ENCODE assay signal across 24 cellular contexts in the genomic region with DNA sequence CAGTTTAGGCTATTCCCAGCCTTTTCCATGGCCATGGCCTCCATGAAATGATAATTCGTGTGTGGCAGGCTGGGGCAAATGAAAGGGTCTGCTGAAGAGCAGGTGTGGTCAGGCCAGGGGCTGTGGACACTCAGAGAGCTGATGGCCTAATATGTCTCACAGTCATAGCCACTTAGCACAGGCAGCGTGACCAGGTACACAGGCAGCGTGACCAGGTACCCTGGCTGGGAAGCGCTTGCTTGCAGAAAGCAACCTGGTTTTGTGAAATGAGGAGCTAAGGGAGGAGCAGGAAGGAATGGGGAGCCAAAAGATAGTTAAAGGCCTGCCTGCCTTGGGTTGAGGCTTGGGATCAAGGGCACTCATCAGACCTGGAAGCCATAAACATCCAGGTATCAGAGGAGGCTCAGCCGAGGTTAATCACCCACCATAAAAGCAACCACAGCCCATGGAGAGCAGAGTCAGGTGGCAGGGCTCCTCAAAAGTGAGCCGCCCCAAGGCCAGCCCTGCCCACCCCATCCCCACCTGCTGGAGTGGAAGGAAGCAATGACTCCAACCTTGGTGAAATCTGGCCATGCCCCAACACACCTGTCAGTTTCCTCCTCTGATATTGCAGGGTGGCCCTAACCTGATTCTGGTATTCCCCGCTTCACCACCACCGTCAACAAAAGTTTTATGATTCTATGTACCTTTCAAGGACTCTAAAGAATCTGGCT. TPM values are rescaled to one million over a fixed set of nuclear protein-coding genes. Genes with fewer than 3 reads are reported as not detected.
DNase-seq lines count a peak whose midpoint lies in the region; ATAC-seq, FAIRE-seq and TF ChIP-seq lines count a peak whose summit lies in the region.
"Had no signal": no experiment of that assay in that cellular context is flagged by ENCODE, and none has a peak within 500 bp of the region (broad histone marks: within the 10 kb centered on the region; RNA-seq: fewer than 3 reads in every experiment).

No MANE protein-coding gene starts in this region.

- no peak for FAIRE-seq in HepG2 (lab: Jason Lieb, UNC)
- FAIRE-seq: frontal cortex, GM12891, keratinocyte, TTC549 had no signal

- H4K20me1 ChIP-seq in HepG2 (ENCODE audit: insufficient read depth, low read length) = no peaks in the 10 kb centered on the region

- BruUV-seq in HepG2 (replicated peaks; lab: Mats Ljungman, UMichigan) = no TSS peak

- H3K4me1 ChIP-seq in HepG2 (ENCODE audit: insufficient read depth, low read length) = peaks cover 89% of the 10 kb centered on the region
- peaks cover 0 to 7% (median under 1%) of the 10 kb centered on the region in 4 donors for H3K4me1 ChIP-seq in right lobe of liver
- H3K4me1 ChIP-seq: right atrium auricular region had no signal

- CTCF ChIA-PET in HepG2 (lab: Yijun Ruan, JAX; ENCODE audit: low intra/inter-chr PET ratio, low total read pairs) = no interaction called here

- H3K4me3 ChIP-seq in HepG2 (replicated peaks in 1 of 3; ENCODE audit: insufficient read depth in 1 of 3, low read depth in 2 of 3, low read length in 3 of 3) (no peak overlapping the region), right lobe of liver (no peak overlapping the region), dorsolateral prefrontal cortex (no peak overlapping the region)
- H3K4me3 ChIP-seq: right atrium auricular region had no signal

- TF ChIP-seq EP300 in HepG2 (IDR thresholded peaks at IDR 0.05; ENCODE audit: low read depth in 2 of 2, low read length in 2 of 2) (no peak), HepG2 (CRISPR knock-in tag; IDR thresholded peaks at IDR 0.05; ENCODE audit: borderline replicate concordance) (no peak)

- TF ChIP-seq POLR2A in HepG2 (IDR thresholded peaks at IDR 0.05; ENCODE audit: insufficient read depth in 1 of 2, low read depth in 2 of 2, low read length in 2 of 2) (no peak), right lobe of liver (IDR thresholded peaks at IDR 0.05) (no peak)

- no peak overlapping the region for H3K9ac ChIP-seq in HepG2 (ENCODE audit: insufficient read depth, low read depth, low read length)

- H2AFZ ChIP-seq in HepG2 (ENCODE audit: low read length) = no peak overlapping the region

- intact Hi-C loops in HepG2 (cut with micrococcal nuclease; ENCODE audit: unreplicated experiment) (no loop called here), right lobe of liver (cut with DNase I) (no loop called here), left colon (cut with DNase I, micrococcal nuclease) (no loop called here), sciatic nerve (cut with DNase I) (no loop called here), dorsolateral prefrontal cortex (cut with DNase I) (no loop called here)

- no peaks in the 10 kb centered on the region for H3K9me3 ChIP-seq in HepG2 (ENCODE audit: low read length)
- no peaks in the 10 kb centered on the region for H3K9me3 ChIP-seq in right lobe of liver
- H3K9me3 ChIP-seq: right atrium auricular region had no signal

- no peaks in the 10 kb centered on the region for H3K36me3 ChIP-seq in HepG2 (replicated peaks in 1 of 2; ENCODE audit: control insufficient read depth in 1 of 2, insufficient read depth in 2 of 2, low read length in 2 of 2)
- H3K36me3 ChIP-seq in right lobe of liver = no peaks in the 10 kb centered on the region
- H3K36me3 ChIP-seq: right atrium auricular region had no signal

- TF ChIP-seq CTCF in HepG2 (CRISPR knock-in tag; IDR thresholded peaks at IDR 0.05) (no peak), right lobe of liver (IDR thresholded peaks at IDR 0.05) (no peak), dorsolateral prefrontal cortex (IDR thresholded peaks at IDR 0.05 in 54 of 56, conservative IDR thresholded peaks at IDR 0.05 in 2 of 56; ENCODE audit: low read depth in 1 of 56, partially characterized antibody in 56 of 56) (no peak)

- no peak for ATAC-seq in HepG2
- no peak for ATAC-seq in right lobe of liver
- ATAC-seq in left colon = peak; percentile 76
- no peak for ATAC-seq in GM19035 (IDR thresholded peaks at IDR 0.05; ENCODE audit: unreplicated experiment)
- ATAC-seq in sciatic nerve = no peak
- ATAC-seq in GM18909 (IDR thresholded peaks at IDR 0.05; ENCODE audit: poor library complexity, unreplicated experiment) = no peak
- ATAC-seq: activated T-cell treated with anti-CD3 and anti-CD28 coated beads, Interleukin-2, amount 50 U/mL, for 4 hours; Right ventricle myocardium inferior had no signal

- 50% methylated on average over 8 of the region's 8 CpGs for WGBS in HepG2 (ENCODE audit: low lambda C conversion rate)
- 80% methylated on average over 2 of the region's 8 CpGs for WGBS in right lobe of liver (ENCODE audit: insufficient coverage, low coverage, low lambda C conversion rate, missing lambda C conversion rate)

- H3K27ac ChIP-seq in HepG2 (ENCODE audit: extremely low read length, insufficient read depth, low read length) (no peak overlapping the region), right lobe of liver (no peak overlapping the region), dorsolateral prefrontal cortex (no peak overlapping the region)
- H3K27ac ChIP-seq: right atrium auricular region had no signal

- in situ Hi-C loops in HepG2 (cut with HindIII; ENCODE audit: extremely low pct_ligation_motif_present, low pct_unique_long_range_greater_than_20kb) = no loop called here

- H3K27me3 ChIP-seq in HepG2 (ENCODE audit: control insufficient read depth in 1 of 2, insufficient read depth in 2 of 2, low read length in 2 of 2) (no peaks in the 10 kb centered on the region), right lobe of liver (no peaks in the 10 kb centered on the region), dorsolateral prefrontal cortex (no peaks in the 10 kb centered on the region)
- H3K27me3 ChIP-seq: right atrium auricular region had no signal

- TF ChIP-seq RAD21 in HepG2 (CRISPR knock-in tag; IDR thresholded peaks at IDR 0.05) = no peak

- H3K79me2 ChIP-seq in HepG2 (ENCODE audit: insufficient read depth, low read length) = no peaks in the 10 kb centered on the region

- POLR2A ChIA-PET in HepG2 (lab: Yijun Ruan, JAX) = no interaction called here

- peak overlapping the region; percentile 32; the same call in 1 of the 2 replicates for H3K4me2 ChIP-seq in HepG2 (ENCODE audit: low read depth, low read length)

- no peak for DNase-seq in HepG2 (ENCODE audit: low spot score)
- DNase-seq in right lobe of liver = no peak
- DNase-seq in NCI-H510A treated with DMSO at 0.1 percent for 48 hours (lab: John Stamatoyannopoulos, UW) = peak; percentile 76
- peak; percentile 89 to 97 for DNase-seq in left colon
- DNase-seq in sciatic nerve (ENCODE audit: low spot score) = no peak
- DNase-seq in dorsolateral prefrontal cortex = no peak
- DNase-seq: activated CD8-positive, alpha-beta memory T cell treated with anti-CD3 and anti-CD28 coated beads for 24 hours; activated naive CD4-positive, alpha-beta T cell treated with anti-CD3 and anti-CD28 coated beads, Interleukin-2, amount 10 ng/mL, durations not matched to agents 7 days and 5 days; activated T-cell treated with anti-CD3 and anti-CD28 coated beads, Interleukin-2, amount 50 U/mL, for 4 hours; DMS 273 treated with DMSO at 0.1 percent for 48 hours; erythroblast; H7; NCI-H1092; NCI-H524; occipital lobe; stimulated activated CD8-positive, alpha-beta memory T cell treated with anti-CD3 and anti-CD28 coated beads, Interleukin-4, amount 100 ng/mL, for 48 hours had no signal

RNA-seq across cellular contexts. Expression of a gene that starts 8.0 kb away (rescaled TPM):
- total RNA-seq in HepG2 (2016; rRNA removed; fragmentation: Illumina TruSeq; extraction: Trizol) (718 and 837 TPM in 2 replicates), right lobe of liver (1,000 to 10,000 TPM in 1 of 6 experiments, 100 to 1,000 TPM in 5; 149 to 1,003 (median 436) TPM), left colon (1,000 to 10,000 TPM; 4,047 to 4,291 TPM), sciatic nerve (9.6 TPM), dorsolateral prefrontal cortex (1 to 10 TPM in 10 of 120 experiments, under 1 TPM in 42, not detected in 68; 0.18 to 2.7 (median 0.59) TPM)
- 191 and 201 TPM in 2 replicates for total RNA-seq in HepG2 (2016; cell fraction: cytosol; rRNA removed; fragmentation: Illumina TruSeq; extraction: Trizol; ENCODE audit: low read depth)
- total RNA-seq in HepG2 (2016; cell fraction: insoluble cytoplasmic fraction; rRNA removed; fragmentation: Illumina TruSeq; extraction: Trizol) = 754 and 767 TPM in 2 replicates
- total RNA-seq in HepG2 (2016; cell fraction: membrane; rRNA removed; fragmentation: Illumina TruSeq; extraction: Trizol) = 220 and 222 TPM in 2 replicates
- total RNA-seq in HepG2 (2016; cell fraction: nucleus; rRNA removed; fragmentation: Illumina TruSeq; extraction: Trizol) = 354 and 362 TPM in 2 replicates
- 491 and 498 TPM in 2 replicates for polyA plus RNA-seq in HepG2 (2011; rRNA removed)
- polyA plus RNA-seq in HepG2 (2011; cell fraction: cytosol; rRNA removed) = 564 and 714 TPM in 2 replicates
- 285 and 288 TPM in 2 replicates for polyA plus RNA-seq in HepG2 (2011; cell fraction: nucleus; rRNA removed)
- 358 and 436 TPM in 2 replicates for polyA plus RNA-seq in HepG2 (2012)
- 216 and 219 TPM in 2 replicates for polyA plus RNA-seq in HepG2 (2016; cell fraction: cytosol; fragmentation: Illumina TruSeq; extraction: Trizol; ENCODE audit: low read depth)
- polyA plus RNA-seq in HepG2 (2016; cell fraction: insoluble cytoplasmic fraction; fragmentation: Illumina TruSeq; extraction: Trizol; ENCODE audit: low read depth) = 863 and 1,042 TPM in 2 replicates
- polyA plus RNA-seq in HepG2 (2016; cell fraction: membrane; fragmentation: Illumina TruSeq; extraction: Trizol; ENCODE audit: low read depth) = 217 and 232 TPM in 2 replicates
- 558 and 582 TPM in 2 replicates for polyA plus RNA-seq in HepG2 (2016; cell fraction: nucleus; fragmentation: Illumina TruSeq; extraction: Trizol; ENCODE audit: insufficient read depth, low read depth)
- polyA minus RNA-seq in HepG2 (2011; rRNA and poly(A)+ RNA removed; ENCODE audit: low replicate concordance) = 716 and 1,092 TPM in 2 replicates
- polyA minus RNA-seq in HepG2 (2011; cell fraction: cytosol; rRNA and poly(A)+ RNA removed) = 354 and 438 TPM in 2 replicates
- polyA minus RNA-seq in HepG2 (2011; cell fraction: nucleus; rRNA and poly(A)+ RNA removed) = 198 and 204 TPM in 2 replicates
- total RNA-seq: frontal cortex, occipital lobe had no signal

RNA-seq across cellular contexts. Expression of a gene that starts 36.1 kb away (rescaled TPM):
- total RNA-seq in HepG2 (2016; rRNA removed; fragmentation: Illumina TruSeq; extraction: Trizol) (618 and 762 TPM in 2 replicates), right lobe of liver (1,000 to 10,000 TPM in 2 of 6 experiments, 100 to 1,000 TPM in 4; 148 to 1,377 (median 478) TPM), left colon (100 to 1,000 TPM; 815 to 912 TPM), sciatic nerve (8.8 TPM), dorsolateral prefrontal cortex (1 to 10 TPM in 54 of 120 experiments, under 1 TPM in 47, not detected in 19; 0.32 to 3.8 (median 1.0) TPM)
- total RNA-seq in HepG2 (2016; cell fraction: cytosol; rRNA removed; fragmentation: Illumina TruSeq; extraction: Trizol; ENCODE audit: low read depth) = 344 and 369 TPM in 2 replicates
- 631 and 704 TPM in 2 replicates for total RNA-seq in HepG2 (2016; cell fraction: insoluble cytoplasmic fraction; rRNA removed; fragmentation: Illumina TruSeq; extraction: Trizol)
- total RNA-seq in HepG2 (2016; cell fraction: membrane; rRNA removed; fragmentation: Illumina TruSeq; extraction: Trizol) = 289 and 321 TPM in 2 replicates
- 291 and 298 TPM in 2 replicates for total RNA-seq in HepG2 (2016; cell fraction: nucleus; rRNA removed; fragmentation: Illumina TruSeq; extraction: Trizol)
- 433 and 436 TPM in 2 replicates for polyA plus RNA-seq in HepG2 (2011; rRNA removed)
- polyA plus RNA-seq in HepG2 (2011; cell fraction: cytosol; rRNA removed) = 543 and 742 TPM in 2 replicates
- polyA plus RNA-seq in HepG2 (2011; cell fraction: nucleus; rRNA removed) = 328 and 341 TPM in 2 replicates
- 356 and 426 TPM in 2 replicates for polyA plus RNA-seq in HepG2 (2012)
- polyA plus RNA-seq in HepG2 (2016; cell fraction: cytosol; fragmentation: Illumina TruSeq; extraction: Trizol; ENCODE audit: low read depth) = 354 and 399 TPM in 2 replicates
- 703 and 776 TPM in 2 replicates for polyA plus RNA-seq in HepG2 (2016; cell fraction: insoluble cytoplasmic fraction; fragmentation: Illumina TruSeq; extraction: Trizol; ENCODE audit: low read depth)
- 250 and 261 TPM in 2 replicates for polyA plus RNA-seq in HepG2 (2016; cell fraction: membrane; fragmentation: Illumina TruSeq; extraction: Trizol; ENCODE audit: low read depth)
- polyA plus RNA-seq in HepG2 (2016; cell fraction: nucleus; fragmentation: Illumina TruSeq; extraction: Trizol; ENCODE audit: insufficient read depth, low read depth) = 432 and 466 TPM in 2 replicates
- 346 and 697 TPM in 2 replicates for polyA minus RNA-seq in HepG2 (2011; rRNA and poly(A)+ RNA removed; ENCODE audit: low replicate concordance)
- 294 and 350 TPM in 2 replicates for polyA minus RNA-seq in HepG2 (2011; cell fraction: cytosol; rRNA and poly(A)+ RNA removed)
- 138 and 164 TPM in 2 replicates for polyA minus RNA-seq in HepG2 (2011; cell fraction: nucleus; rRNA and poly(A)+ RNA removed)

Comparison
In these comparisons a context has a peak if more than half of its experiments do, and no peak if none do; other contexts are left out.
1. DNase-seq: peak in NCI-H510A treated with DMSO at 0.1 percent for 48 hours (single experiment) and left colon (2 of 2); none in HepG2 (single experiment), right lobe of liver (0 of 3), sciatic nerve (single experiment) and dorsolateral prefrontal cortex (0 of 10).
2. RNA of a gene that starts 8.0 kb away (total RNA-seq): 4,047 to 4,291 TPM in left colon, 191 to 837 TPM in HepG2 and 149 to 1,003 TPM in right lobe of liver; 9.6 TPM in sciatic nerve (single experiment) and 0.18 to 2.7 TPM in dorsolateral prefrontal cortex; every median in the first group is over 10 times any median in the second.
3. RNA of a gene that starts 36.1 kb away (total RNA-seq): 815 to 912 TPM in left colon, 148 to 1,377 TPM in right lobe of liver and 289 to 762 TPM in HepG2; 8.8 TPM in sciatic nerve (single experiment) and 0.32 to 3.8 TPM in dorsolateral prefrontal cortex; every median in the first group is over 10 times any median in the second.